8 cellular contexts compared by ENCODE assay signal in the genomic region with DNA sequence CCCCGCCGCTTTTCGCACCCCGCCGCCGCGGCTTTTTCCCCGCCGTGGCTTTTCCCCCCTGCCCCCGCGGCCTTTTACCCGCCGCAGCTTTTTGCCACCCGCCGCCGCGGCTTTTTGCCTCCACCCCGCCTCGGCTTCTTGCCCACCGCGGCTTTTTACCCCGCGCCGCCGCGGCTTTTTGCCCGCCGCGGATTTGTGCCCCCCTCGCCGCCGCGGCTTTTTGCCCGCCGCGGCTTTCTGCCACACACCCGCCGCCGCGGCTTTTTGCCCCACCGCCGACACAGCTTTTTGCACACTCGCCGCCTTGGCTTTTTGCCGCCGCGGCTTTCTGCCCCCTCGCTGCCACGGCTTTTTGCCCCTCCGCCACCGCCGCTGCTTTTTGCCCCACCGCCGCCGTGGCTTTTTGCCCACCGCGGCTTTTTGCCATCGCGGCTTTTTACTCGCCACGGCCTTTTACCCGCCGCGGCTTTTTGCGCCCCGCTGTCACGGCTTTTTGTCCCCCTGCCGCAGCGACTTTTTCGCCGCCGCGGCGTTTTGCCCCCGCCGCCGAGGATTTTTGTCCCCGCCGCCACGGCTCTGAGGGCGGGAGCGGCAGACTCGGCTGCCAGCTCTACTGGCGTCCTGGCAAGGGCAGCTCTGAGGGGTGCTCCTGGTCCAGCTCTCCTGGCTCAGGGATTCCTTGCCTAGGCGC.
DNase-seq lines count a peak whose midpoint lies in the region; ATAC-seq, FAIRE-seq and TF ChIP-seq lines count a peak whose summit lies in the region.
"Not testable (repeated sequence)": the region's sequence is repeated elsewhere in the genome, so short reads cannot be mapped to it uniquely, and the experiment has no call there.

No MANE protein-coding gene starts in this region.

- intact Hi-C loops in activated naive CD4-positive, alpha-beta T cell treated with anti-CD3 and anti-CD28 coated beads for 36 hours (cut with micrococcal nuclease); dorsolateral prefrontal cortex (cut with DNase I); right cardiac atrium (cut with DNase I): not testable (repeated sequence)

- H3K27ac ChIP-seq in A549, result peak overlapping the region in 1 of 2 experiments; percentile 51; a peak in 2 of 6 replicates
- not testable (repeated sequence) for H3K27ac ChIP-seq in HEK293 (ENCODE audit: extremely low read depth, low read depth, low read length); SK-N-SH (ENCODE audit: low read depth in 2 of 2, low read length in 1 of 2); dorsolateral prefrontal cortex; right cardiac atrium (ENCODE audit: low read length)

- H3K4me2 ChIP-seq in A549 (peak overlapping the region; percentile 89), SK-N-SH (peak overlapping the region; percentile 47; the same call in 1 of the 2 replicates)

- not testable (repeated sequence) for TF ChIP-seq RAD21 in A549 (conservative IDR thresholded peaks at IDR 0.05 in 1 of 2, IDR thresholded peaks at IDR 0.05 in 1 of 2); SK-N-SH (IDR thresholded peaks at IDR 0.05; ENCODE audit: low read length)

- H3K9me2 ChIP-seq in SK-N-SH, result not testable (repeated sequence)

- peak overlapping the region; percentile 48 for H3K4me3 ChIP-seq in A549
- H3K4me3 ChIP-seq in HEK293 (ENCODE audit: low read depth, low read length), result peak overlapping the region; percentile 50
- peak overlapping the region; percentile 16 to 22; a peak in 1 of 4 replicates for H3K4me3 ChIP-seq in SK-N-SH (ENCODE audit: low read depth in 2 of 2, low read length in 1 of 2)
- peak overlapping the region in 38 of 59 donors; percentile 3 to 60 (median 38) for H3K4me3 ChIP-seq in dorsolateral prefrontal cortex
- H3K4me3 ChIP-seq in right cardiac atrium (ENCODE audit: low read length), result peak overlapping the region; percentile 80

- H3K27me3 ChIP-seq in SK-N-SH (ENCODE audit: insufficient read depth); right cardiac atrium (ENCODE audit: control insufficient read depth, insufficient read depth): not testable (repeated sequence)
- H3K27me3 ChIP-seq in dorsolateral prefrontal cortex, result peaks cover 0 to 15% (median 0%) of the 10 kb centered on the region in 45 donors

- DNase-seq in A549 (ENCODE audit: low read depth in 1 of 2, low spot score in 1 of 2); SK-N-SH; activated naive CD4-positive, alpha-beta T cell treated with anti-CD3 and anti-CD28 coated beads for 36 hours; stimulated activated effector memory CD8-positive, alpha-beta T cell treated with anti-CD3 and anti-CD28 coated beads, Interleukin-12 subunit alpha, Interleukin-12 subunit beta, amount 100 ng/mL, for 72 hours (ENCODE audit: low spot score in 2 of 2): not testable (repeated sequence)
- DNase-seq in dorsolateral prefrontal cortex, result peak in 1 of 10 donors; percentile 17
- peak; percentile 6 to 20 (median 19) for DNase-seq in right cardiac atrium
- peak; percentile 84 for DNase-seq in osteocyte (ENCODE audit: extremely low spot score, unreplicated experiment)

- H3K4me1 ChIP-seq in A549; HEK293 (ENCODE audit: control insufficient read depth, insufficient read depth, low read length); SK-N-SH (ENCODE audit: control insufficient read depth in 1 of 2, insufficient read depth in 2 of 2, low read depth in 1 of 2, low read length in 1 of 2); right cardiac atrium (ENCODE audit: control insufficient read depth, insufficient read depth, low read length): not testable (repeated sequence)

- H4K20me1 ChIP-seq in SK-N-SH (ENCODE audit: insufficient read depth), result not testable (repeated sequence)

- not testable (repeated sequence) for H3K79me2 ChIP-seq in SK-N-SH (ENCODE audit: insufficient read depth)

- H3K4me1 Mint-ChIP-seq in activated naive CD4-positive, alpha-beta T cell treated with anti-CD3 and anti-CD28 coated beads for 36 hours (ENCODE audit: low read depth); osteocyte (ENCODE audit: unreplicated experiment): not testable (repeated sequence)
- H3K4me1 Mint-ChIP-seq in stimulated activated effector memory CD8-positive, alpha-beta T cell treated with anti-CD3 and anti-CD28 coated beads, Interleukin-12 subunit alpha, Interleukin-12 subunit beta, amount 100 ng/mL, for 72 hours, result peaks cover 13% of the 10 kb centered on the region

- not testable (repeated sequence) for FAIRE-seq in A549 (lab: Jason Lieb, UNC)

- H2AFZ ChIP-seq in SK-N-SH (ENCODE audit: low read depth), result not testable (repeated sequence)

- H3K36me3 Mint-ChIP-seq in activated naive CD4-positive, alpha-beta T cell treated with anti-CD3 and anti-CD28 coated beads for 36 hours (ENCODE audit: low read depth), result peaks cover 13% of the 10 kb centered on the region
- H3K36me3 Mint-ChIP-seq in osteocyte (ENCODE audit: unreplicated experiment), result not testable (repeated sequence)
- H3K36me3 Mint-ChIP-seq in stimulated activated effector memory CD8-positive, alpha-beta T cell treated with anti-CD3 and anti-CD28 coated beads, Interleukin-12 subunit alpha, Interleukin-12 subunit beta, amount 100 ng/mL, for 72 hours, result peaks cover 18% of the 10 kb centered on the region

- H3K9me3 Mint-ChIP-seq in activated naive CD4-positive, alpha-beta T cell treated with anti-CD3 and anti-CD28 coated beads for 36 hours, result peaks cover 11% of the 10 kb centered on the region
- peaks cover 12% of the 10 kb centered on the region for H3K9me3 Mint-ChIP-seq in osteocyte (ENCODE audit: unreplicated experiment)
- H3K9me3 Mint-ChIP-seq in stimulated activated effector memory CD8-positive, alpha-beta T cell treated with anti-CD3 and anti-CD28 coated beads, Interleukin-12 subunit alpha, Interleukin-12 subunit beta, amount 100 ng/mL, for 72 hours, result peaks cover 11% of the 10 kb centered on the region

- peak overlapping the region; percentile 15 for H3K4me3 Mint-ChIP-seq in activated naive CD4-positive, alpha-beta T cell treated with anti-CD3 and anti-CD28 coated beads for 36 hours
- H3K4me3 Mint-ChIP-seq in osteocyte (ENCODE audit: unreplicated experiment), result not testable (repeated sequence)
- H3K4me3 Mint-ChIP-seq in stimulated activated effector memory CD8-positive, alpha-beta T cell treated with anti-CD3 and anti-CD28 coated beads, Interleukin-12 subunit alpha, Interleukin-12 subunit beta, amount 100 ng/mL, for 72 hours, result peak overlapping the region; percentile 36

- peaks cover 14% of the 10 kb centered on the region for H3K27me3 Mint-ChIP-seq in activated naive CD4-positive, alpha-beta T cell treated with anti-CD3 and anti-CD28 coated beads for 36 hours (ENCODE audit: low read depth)
- not testable (repeated sequence) for H3K27me3 Mint-ChIP-seq in osteocyte (ENCODE audit: unreplicated experiment)

- not testable (repeated sequence) for H3K9ac ChIP-seq in SK-N-SH

- not testable (repeated sequence) for H3K27ac Mint-ChIP-seq in activated naive CD4-positive, alpha-beta T cell treated with anti-CD3 and anti-CD28 coated beads for 36 hours; osteocyte (ENCODE audit: unreplicated experiment); stimulated activated effector memory CD8-positive, alpha-beta T cell treated with anti-CD3 and anti-CD28 coated beads, Interleukin-12 subunit alpha, Interleukin-12 subunit beta, amount 100 ng/mL, for 72 hours

- H3K36me3 ChIP-seq in HEK293 (ENCODE audit: control insufficient read depth in 2 of 2, insufficient read depth in 1 of 2, low read length in 2 of 2); SK-N-SH (replicated peaks in 1 of 2; ENCODE audit: control insufficient read depth in 1 of 2, insufficient read depth in 2 of 2, low read length in 1 of 2): not testable (repeated sequence)

- H3K9me3 ChIP-seq in A549; HEK293 (ENCODE audit: control insufficient read depth, insufficient read depth, low read depth, low read length); SK-N-SH; right cardiac atrium (ENCODE audit: control insufficient read depth, low read length): not testable (repeated sequence)

- not testable (repeated sequence) for TF ChIP-seq POLR2A in A549 (IDR thresholded peaks at IDR 0.05; ENCODE audit: low read length)

- POLR2A ChIA-PET in A549 (lab: Yijun Ruan, JAX); HEK293 (lab: Yijun Ruan, JAX); SK-N-SH (lab: Yijun Ruan, JAX): not testable (repeated sequence)

- not testable (repeated sequence) for TF ChIP-seq CTCF in A549 (IDR thresholded peaks at IDR 0.05); HEK293 (tag by site-specific recombination; IDR thresholded peaks at IDR 0.05); SK-N-SH (IDR thresholded peaks at IDR 0.05); dorsolateral prefrontal cortex (IDR thresholded peaks at IDR 0.05 in 54 of 56, conservative IDR thresholded peaks at IDR 0.05 in 2 of 56; ENCODE audit: low read depth in 1 of 56, partially characterized antibody in 56 of 56); osteocyte (IDR thresholded peaks at IDR 0.05)

- CTCF ChIA-PET in A549 (lab: Yijun Ruan, JAX); HEK293 (lab: Yijun Ruan, JAX); SK-N-SH (lab: Yijun Ruan, JAX); activated naive CD4-positive, alpha-beta T cell treated with anti-CD3 and anti-CD28 coated beads for 36 hours (lab: Charles Lee): not testable (repeated sequence)

- not testable (repeated sequence) for ATAC-seq in A549; right cardiac atrium; stimulated activated effector memory CD8-positive, alpha-beta T cell treated with anti-CD3 and anti-CD28 coated beads, Interleukin-12 subunit alpha, Interleukin-12 subunit beta, amount 100 ng/mL, for 72 hours

- 4% methylated on average over 25 of the region's 85 CpGs for WGBS in A549 (ENCODE audit: missing lambda C conversion rate)
- 1% methylated on average over 42 of the region's 85 CpGs for WGBS in SK-N-SH (ENCODE audit: low lambda C conversion rate)
- WGBS in right cardiac atrium, result 2% methylated on average over 81 of the region's 85 CpGs

- not testable (repeated sequence) for H3F3A ChIP-seq in SK-N-SH (replicated peaks; ENCODE audit: insufficient read depth)

- not testable (repeated sequence) for TF ChIP-seq EP300 in A549 (IDR thresholded peaks at IDR 0.05); SK-N-SH (IDR thresholded peaks at IDR 0.05; ENCODE audit: borderline replicate concordance in 1 of 2, low read depth in 1 of 2, low read length in 1 of 2)

TF ChIP-seq in SK-N-SH, 30 proteins besides CTCF, POLR2A, EP300 and RAD21:
- TF ChIP-seq EZH2phosphoT487 (IDR thresholded peaks at IDR 0.05; ENCODE audit: borderline replicate concordance, low read depth), result peak; percentile 97

Comparison
In these comparisons a context has a peak if more than half of its experiments do, and no peak if none do; other contexts are left out.
1. H3K4me3 ChIP-seq: peak in every context shown above with its lines; median percentile 80 in right cardiac atrium; 50 in HEK293; 48 in A549; 38 in dorsolateral prefrontal cortex; 19 in SK-N-SH.